Comparison of ENCODE assay signal across 30 cellular contexts in genomic region chr13:52137489-52137888, GRCh38. TPM values are rescaled to one million over a fixed set of nuclear protein-coding genes. Genes with fewer than 3 reads are reported as not detected.
"Had no signal": no experiment of that assay in that cellular context is flagged by ENCODE, and none has a peak within 500 bp of the region (broad histone marks: within the 10 kb centered on the region; RNA-seq: fewer than 3 reads in every experiment).

No MANE protein-coding gene starts in this region.

- H3K4me3 Mint-ChIP-seq: activated B cell treated with CpG ODN at 0.5 μM for 24 hours; activated CD4-positive, alpha-beta memory T cell treated with anti-CD3 and anti-CD28 coated beads, Interleukin-2, amount 10 ng/mL, durations not matched to agents 7 days and 5 days; activated naive CD4-positive, alpha-beta T cell treated with anti-CD3 and anti-CD28 coated beads, Interleukin-2, amount 10 ng/mL, durations not matched to agents 7 days and 5 days; activated naive CD8-positive, alpha-beta T cell treated with anti-CD3 and anti-CD28 coated beads, Interleukin-2, amount 10 ng/mL, durations not matched to agents 7 days and 5 days; activated T-cell treated with anti-CD3 and anti-CD28 coated beads, Interleukin-2, amount 50 U/mL, for 24 hours; activated T-cell treated with anti-CD3 and anti-CD28 coated beads, Interleukin-2, amount 50 U/mL, for 72 hours; brain; T-cell; T-helper 1 cell treated with Interleukin-12 subunit alpha and Interleukin-12 subunit beta and Interleukin-4 antibody, amounts not matched to agents 30 μg/mL and 1 μg/mL, for 36 hours had no signal

- H3K36me3 Mint-ChIP-seq: activated naive CD4-positive, alpha-beta T cell treated with anti-CD3 and anti-CD28 coated beads, Interleukin-2, amount 10 ng/mL, durations not matched to agents 7 days and 5 days; activated naive CD4-positive, alpha-beta T cell treated with anti-CD3 and anti-CD28 coated beads, Interleukin-2, amount 50 U/mL, for 72 hours; activated naive CD8-positive, alpha-beta T cell treated with anti-CD3 and anti-CD28 coated beads, Interleukin-2, amount 10 ng/mL, durations not matched to agents 7 days and 5 days had no signal

- H3K27ac ChIP-seq: ascending aorta, breast epithelium, cardiac muscle cell, colonic mucosa, esophagus muscularis mucosa, foreskin keratinocyte, gastrocnemius medialis, heart right ventricle, WERI-Rb-1 had no signal

- H3K27me3 ChIP-seq: ascending aorta, breast epithelium, cardiac muscle cell, colonic mucosa, esophagus muscularis mucosa, foreskin keratinocyte, gastrocnemius medialis, heart right ventricle had no signal

- H3K36me3 ChIP-seq: colonic mucosa, WERI-Rb-1 had no signal

- H3K27me3 Mint-ChIP-seq: activated B cell treated with CpG ODN at 0.5 μM for 24 hours; activated CD4-positive, alpha-beta memory T cell treated with anti-CD3 and anti-CD28 coated beads, Interleukin-2, amount 10 ng/mL, durations not matched to agents 7 days and 5 days; activated naive CD4-positive, alpha-beta T cell treated with anti-CD3 and anti-CD28 coated beads, Interleukin-2, amount 10 ng/mL, durations not matched to agents 7 days and 5 days; activated T-cell treated with anti-CD3 and anti-CD28 coated beads, Interleukin-2, amount 50 U/mL, for 24 hours; brain; T-cell had no signal

- H3K27ac Mint-ChIP-seq: activated B cell treated with CpG ODN at 0.5 μM for 24 hours; activated CD4-positive, alpha-beta memory T cell treated with anti-CD3 and anti-CD28 coated beads, Interleukin-2, amount 10 ng/mL, durations not matched to agents 7 days and 5 days; activated naive CD4-positive, alpha-beta T cell treated with anti-CD3 and anti-CD28 coated beads, Interleukin-2, amount 10 ng/mL, durations not matched to agents 7 days and 5 days; activated naive CD4-positive, alpha-beta T cell treated with anti-CD3 and anti-CD28 coated beads, Interleukin-2, amount 50 U/mL, for 72 hours; activated naive CD8-positive, alpha-beta T cell treated with anti-CD3 and anti-CD28 coated beads, Interleukin-2, amount 10 ng/mL, durations not matched to agents 7 days and 5 days; activated T-cell treated with anti-CD3 and anti-CD28 coated beads, Interleukin-2, amount 50 U/mL, for 24 hours; activated T-cell treated with anti-CD3 and anti-CD28 coated beads, Interleukin-2, amount 50 U/mL, for 72 hours; brain; T-cell; T-helper 1 cell treated with Interleukin-12 subunit alpha and Interleukin-12 subunit beta and Interleukin-4 antibody, amounts not matched to agents 30 μg/mL and 1 μg/mL, for 36 hours had no signal

- H3K9me3 ChIP-seq: ascending aorta, breast epithelium, colonic mucosa, esophagus muscularis mucosa, gastrocnemius medialis, heart right ventricle had no signal

- H3K9me3 Mint-ChIP-seq: activated B cell treated with CpG ODN at 0.5 μM for 24 hours; activated CD4-positive, alpha-beta memory T cell treated with anti-CD3 and anti-CD28 coated beads, Interleukin-2, amount 10 ng/mL, durations not matched to agents 7 days and 5 days; activated naive CD4-positive, alpha-beta T cell treated with anti-CD3 and anti-CD28 coated beads, Interleukin-2, amount 10 ng/mL, durations not matched to agents 7 days and 5 days; activated naive CD4-positive, alpha-beta T cell treated with anti-CD3 and anti-CD28 coated beads, Interleukin-2, amount 50 U/mL, for 72 hours; activated naive CD8-positive, alpha-beta T cell treated with anti-CD3 and anti-CD28 coated beads, Interleukin-2, amount 10 ng/mL, durations not matched to agents 7 days and 5 days; activated T-cell treated with anti-CD3 and anti-CD28 coated beads, Interleukin-2, amount 50 U/mL, for 24 hours; activated T-cell treated with anti-CD3 and anti-CD28 coated beads, Interleukin-2, amount 50 U/mL, for 72 hours; brain; T-cell; T-helper 1 cell treated with Interleukin-12 subunit alpha and Interleukin-12 subunit beta and Interleukin-4 antibody, amounts not matched to agents 30 μg/mL and 1 μg/mL, for 36 hours had no signal

- H3K4me3 ChIP-seq: ascending aorta, breast epithelium, cardiac muscle cell, colonic mucosa, esophagus muscularis mucosa, gastrocnemius medialis, heart right ventricle had no signal

- H3K4me1 Mint-ChIP-seq: activated B cell treated with CpG ODN at 0.5 μM for 24 hours; activated CD4-positive, alpha-beta memory T cell treated with anti-CD3 and anti-CD28 coated beads, Interleukin-2, amount 10 ng/mL, durations not matched to agents 7 days and 5 days; activated naive CD4-positive, alpha-beta T cell treated with anti-CD3 and anti-CD28 coated beads, Interleukin-2, amount 10 ng/mL, durations not matched to agents 7 days and 5 days; activated naive CD8-positive, alpha-beta T cell treated with anti-CD3 and anti-CD28 coated beads, Interleukin-2, amount 10 ng/mL, durations not matched to agents 7 days and 5 days; brain; T-cell had no signal

- H3K4me1 ChIP-seq: ascending aorta, breast epithelium, colonic mucosa, esophagus muscularis mucosa, foreskin keratinocyte, gastrocnemius medialis, heart right ventricle had no signal

- DNase-seq: activated B cell treated with CpG ODN at 0.5 μM for 24 hours; activated CD4-positive, alpha-beta memory T cell treated with anti-CD3 and anti-CD28 coated beads, Interleukin-2, amount 10 ng/mL, durations not matched to agents 7 days and 5 days; activated CD4-positive, alpha-beta T cell treated with anti-CD3 and anti-CD28 coated beads for 48 hours; activated CD4-positive, alpha-beta T cell treated with anti-CD3 and anti-CD28 coated beads, Interleukin-2, amount 50 U/mL, for 4 hours; activated CD8-positive, alpha-beta memory T cell treated with anti-CD3 and anti-CD28 coated beads, Interleukin-2, amount 50 U/mL, for 48 hours; activated gamma-delta T cell; activated naive CD4-positive, alpha-beta T cell; activated naive CD4-positive, alpha-beta T cell treated with anti-CD3 and anti-CD28 coated beads, Interleukin-2, amount 10 ng/mL, durations not matched to agents 7 days and 5 days; activated naive CD8-positive, alpha-beta T cell treated with anti-CD3 and anti-CD28 coated beads, Interleukin-2, amount 10 ng/mL, durations not matched to agents 7 days and 5 days; activated T-cell treated with anti-CD3 and anti-CD28 coated beads for 4 hours; activated T-cell treated with anti-CD3 and anti-CD28 coated beads, Interleukin-2, amount 50 U/mL, for 24 hours; activated T-cell treated with anti-CD3 and anti-CD28 coated beads, Interleukin-2, amount 50 U/mL, for 72 hours; central memory CD4-positive, alpha-beta T cell; cerebellar nuclear complex; colonic mucosa; effector memory CD4-positive, alpha-beta T cell; erythroblast; foreskin keratinocyte; gastrocnemius medialis; heart right ventricle; T-cell; T1000; WERI-Rb-1 had no signal

RNA-seq across cellular contexts. Expression of gene NEK5, which starts 8.6 kb away (rescaled TPM):
- total RNA-seq: activated B cell treated with CpG ODN at 0.5 μM for 24 hours; activated CD4-positive, alpha-beta memory T cell treated with anti-CD3 and anti-CD28 coated beads, Interleukin-2, amount 10 ng/mL, durations not matched to agents 7 days and 5 days; activated naive CD8-positive, alpha-beta T cell treated with anti-CD3 and anti-CD28 coated beads, Interleukin-2, amount 10 ng/mL, durations not matched to agents 7 days and 5 days; ascending aorta; foreskin keratinocyte had no signal
